ENCODE assay signal across 8 cellular contexts in the genomic region with DNA sequence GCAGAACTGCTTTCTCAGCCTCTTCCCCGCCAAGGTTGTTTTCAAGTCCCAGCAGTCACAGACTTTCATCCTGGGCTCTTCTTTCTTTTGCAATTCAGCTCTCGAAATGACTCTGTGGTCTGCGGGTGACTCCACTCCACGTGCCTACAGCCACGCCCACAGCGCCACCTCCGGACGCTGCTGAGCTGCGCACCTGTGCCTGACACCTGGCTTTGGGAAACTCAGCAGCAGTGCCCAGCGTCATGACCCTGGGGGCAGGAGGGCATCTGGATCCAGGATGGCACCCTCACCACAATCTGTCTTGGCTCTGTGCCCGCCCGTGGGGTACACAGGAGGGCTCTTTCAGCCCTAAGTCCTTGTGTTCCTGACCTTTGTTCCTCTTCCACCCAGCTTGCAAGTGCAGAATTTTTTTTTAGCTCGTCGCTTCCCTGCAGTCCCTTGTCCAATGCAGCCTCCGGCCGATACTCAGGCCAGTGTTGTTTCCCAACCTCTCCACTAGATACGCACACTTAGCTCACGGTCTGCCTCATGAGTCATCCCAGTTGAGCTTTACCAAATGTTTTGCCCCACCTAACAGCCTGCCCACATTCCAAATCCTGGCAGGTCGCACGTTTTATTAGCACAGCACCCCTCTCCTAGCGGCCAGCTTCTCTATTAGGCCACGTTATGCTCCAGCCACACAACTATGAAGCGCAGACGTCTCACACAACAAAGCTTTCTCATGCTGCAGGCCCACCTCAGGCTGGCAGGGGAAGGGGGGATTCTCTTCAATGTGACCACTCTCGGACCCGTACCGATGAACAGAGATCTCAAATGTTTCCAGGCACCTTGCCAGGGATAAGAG. TPM values are rescaled to one million over a fixed set of nuclear protein-coding genes. Genes with fewer than 3 reads are reported as not detected.
DNase-seq lines count a peak whose midpoint lies in the region; ATAC-seq, FAIRE-seq and TF ChIP-seq lines count a peak whose summit lies in the region.

No MANE protein-coding gene starts in this region.

- peak; percentile 89 for ATAC-seq in activated CD4-positive, alpha-beta T cell treated with anti-CD3 and anti-CD28 coated beads for 36 hours
- ATAC-seq in natural killer cell treated with Interleukin-12 subunit alpha and Interleukin-12 subunit beta and Interleukin-15 and Interleukin-18, amount 100 ng/mL, for 72 hours = peak; percentile 61 to 63

- TF ChIP-seq CTCF in GM12864 (IDR thresholded peaks at IDR 0.05; ENCODE audit: low read depth, low read length, missing control alignments) = peak; percentile 73

- no peaks in the 10 kb centered on the region for H3K9me3 Mint-ChIP-seq in activated CD4-positive, alpha-beta T cell treated with anti-CD3 and anti-CD28 coated beads for 36 hours (ENCODE audit: low read depth)
- no peaks in the 10 kb centered on the region for H3K9me3 Mint-ChIP-seq in dendritic cell treated with granulocyte-macrophage colony-stimulating factor and Interleukin-4, amounts not matched to agents 40 ng/mL and 50 ng/mL, for 4 days
- H3K9me3 Mint-ChIP-seq in natural killer cell treated with Interleukin-12 subunit alpha and Interleukin-12 subunit beta and Interleukin-15 and Interleukin-18, amount 100 ng/mL, for 72 hours = no peaks in the 10 kb centered on the region

- peak; percentile 92 for FAIRE-seq in urothelium cell line (lab: Jason Lieb, UNC)

- no peak overlapping the region for H3K4me3 ChIP-seq in GM12864 (ENCODE audit: low read depth, low read length)

- H3K4me1 Mint-ChIP-seq in activated CD4-positive, alpha-beta T cell treated with anti-CD3 and anti-CD28 coated beads for 36 hours = peaks cover 34% of the 10 kb centered on the region
- peaks cover 77% of the 10 kb centered on the region for H3K4me1 Mint-ChIP-seq in dendritic cell treated with granulocyte-macrophage colony-stimulating factor and Interleukin-4, amounts not matched to agents 40 ng/mL and 50 ng/mL, for 4 days (ENCODE audit: low read depth)
- H3K4me1 Mint-ChIP-seq in natural killer cell treated with Interleukin-12 subunit alpha and Interleukin-12 subunit beta and Interleukin-15 and Interleukin-18, amount 100 ng/mL, for 72 hours (ENCODE audit: low read depth in 2 of 2) = peaks cover 39 to 43% of the 10 kb centered on the region in 2 donors

- peak overlapping the region; percentile 85 for H3K27ac Mint-ChIP-seq in activated CD4-positive, alpha-beta T cell treated with anti-CD3 and anti-CD28 coated beads for 36 hours
- H3K27ac Mint-ChIP-seq in dendritic cell treated with granulocyte-macrophage colony-stimulating factor and Interleukin-4, amounts not matched to agents 40 ng/mL and 50 ng/mL, for 4 days = peak overlapping the region; percentile 87
- peak overlapping the region; percentile 56 to 75 for H3K27ac Mint-ChIP-seq in natural killer cell treated with Interleukin-12 subunit alpha and Interleukin-12 subunit beta and Interleukin-15 and Interleukin-18, amount 100 ng/mL, for 72 hours

- peaks cover 19% of the 10 kb centered on the region for H3K36me3 Mint-ChIP-seq in activated CD4-positive, alpha-beta T cell treated with anti-CD3 and anti-CD28 coated beads for 36 hours (ENCODE audit: low read depth)
- H3K36me3 Mint-ChIP-seq in dendritic cell treated with granulocyte-macrophage colony-stimulating factor and Interleukin-4, amounts not matched to agents 40 ng/mL and 50 ng/mL, for 4 days (ENCODE audit: low read depth) = peaks cover 83% of the 10 kb centered on the region
- no peaks in the 10 kb centered on the region for H3K36me3 Mint-ChIP-seq in natural killer cell treated with Interleukin-12 subunit alpha and Interleukin-12 subunit beta and Interleukin-15 and Interleukin-18, amount 100 ng/mL, for 72 hours

- DNase-seq in GM12864 (ENCODE audit: low read depth) = peak; percentile 81
- DNase-seq in LoVo (ENCODE audit: low spot score) = peak; percentile 84
- DNase-seq in activated CD4-positive, alpha-beta T cell treated with anti-CD3 and anti-CD28 coated beads for 36 hours = peak; percentile 88
- DNase-seq in natural killer cell treated with Interleukin-12 subunit alpha and Interleukin-12 subunit beta and Interleukin-15 and Interleukin-18, amount 100 ng/mL, for 72 hours (ENCODE audit: low spot score) = no peak
- DNase-seq in urothelium cell line (ENCODE audit: low spot score) = peak; percentile 83
- DNase-seq in NCI-H2227 (lab: John Stamatoyannopoulos, UW; ENCODE audit: unreplicated experiment) = no peak
- DNase-seq in OCI-M2 (lab: John Stamatoyannopoulos, UW; ENCODE audit: unreplicated experiment) = no peak

- intact Hi-C loops in activated CD4-positive, alpha-beta T cell treated with anti-CD3 and anti-CD28 coated beads for 36 hours (cut with DNase I, micrococcal nuclease) = loop anchor here in 1 of 2 experiments (1.0 kb wide), 1 partner anchor 12 kb away; the partner anchor contains the start of gene RNPEPL1
- intact Hi-C loops in dendritic cell treated with granulocyte-macrophage colony-stimulating factor and Interleukin-4, amounts not matched to agents 40 ng/mL and 50 ng/mL, for 4 days (cut with micrococcal nuclease) = no loop called here

- POLR2A ChIA-PET in activated CD4-positive, alpha-beta T cell treated with anti-CD3 and anti-CD28 coated beads for 36 hours (lab: Charles Lee) = interaction anchor here (1.1 kb wide), 1 partner anchor 14 kb away, joined by 7 read pairs; no protein-coding TSS in a partner anchor

- no peak overlapping the region for H3K4me3 Mint-ChIP-seq in activated CD4-positive, alpha-beta T cell treated with anti-CD3 and anti-CD28 coated beads for 36 hours
- peak overlapping the region; percentile 54 for H3K4me3 Mint-ChIP-seq in dendritic cell treated with granulocyte-macrophage colony-stimulating factor and Interleukin-4, amounts not matched to agents 40 ng/mL and 50 ng/mL, for 4 days
- peak overlapping the region; percentile 31 for H3K4me3 Mint-ChIP-seq in natural killer cell treated with Interleukin-12 subunit alpha and Interleukin-12 subunit beta and Interleukin-15 and Interleukin-18, amount 100 ng/mL, for 72 hours

- no peaks in the 10 kb centered on the region for H3K27me3 Mint-ChIP-seq in activated CD4-positive, alpha-beta T cell treated with anti-CD3 and anti-CD28 coated beads for 36 hours
- no peaks in the 10 kb centered on the region for H3K27me3 Mint-ChIP-seq in dendritic cell treated with granulocyte-macrophage colony-stimulating factor and Interleukin-4, amounts not matched to agents 40 ng/mL and 50 ng/mL, for 4 days
- H3K27me3 Mint-ChIP-seq in natural killer cell treated with Interleukin-12 subunit alpha and Interleukin-12 subunit beta and Interleukin-15 and Interleukin-18, amount 100 ng/mL, for 72 hours = no peaks in the 10 kb centered on the region

- CTCF ChIA-PET in activated CD4-positive, alpha-beta T cell treated with anti-CD3 and anti-CD28 coated beads for 36 hours (lab: Charles Lee) = interaction anchor here (0.9 to 3.0 kb wide), 5 partner anchors 11 to 66 kb away, joined by 3 to 29 read pairs (median 7); no protein-coding TSS in a partner anchor

RNA-seq across cellular contexts. Expression of gene CAPN10, which starts 6.5 kb away (rescaled TPM):
- 10 to 100 TPM; 22.1 to 30.2 TPM for total RNA-seq in activated CD4-positive, alpha-beta T cell treated with anti-CD3 and anti-CD28 coated beads for 36 hours
- total RNA-seq in natural killer cell treated with Interleukin-12 subunit alpha and Interleukin-12 subunit beta and Interleukin-15 and Interleukin-18, amount 100 ng/mL, for 72 hours = 10 to 100 TPM; 50.4 to 73.9 TPM

RNA-seq across cellular contexts. Expression of gene RNPEPL1, which starts 11.7 kb away (rescaled TPM):
- 10 to 100 TPM; 35.7 to 43.8 TPM for total RNA-seq in activated CD4-positive, alpha-beta T cell treated with anti-CD3 and anti-CD28 coated beads for 36 hours
- total RNA-seq in natural killer cell treated with Interleukin-12 subunit alpha and Interleukin-12 subunit beta and Interleukin-15 and Interleukin-18, amount 100 ng/mL, for 72 hours = 10 to 100 TPM; 60.9 to 67.6 TPM

RNA-seq across cellular contexts. Expression of gene DUSP28, which starts 19.8 kb away (rescaled TPM):
- total RNA-seq in activated CD4-positive, alpha-beta T cell treated with anti-CD3 and anti-CD28 coated beads for 36 hours = 1 to 10 TPM; 3.3 to 5.0 TPM
- 1 to 10 TPM; 6.1 to 6.3 TPM for total RNA-seq in natural killer cell treated with Interleukin-12 subunit alpha and Interleukin-12 subunit beta and Interleukin-15 and Interleukin-18, amount 100 ng/mL, for 72 hours

RNA-seq across cellular contexts. Expression of gene ANKMY1, which starts 22.2 kb away (rescaled TPM):
- total RNA-seq in activated CD4-positive, alpha-beta T cell treated with anti-CD3 and anti-CD28 coated beads for 36 hours = 10 to 100 TPM; 20.7 to 24.0 TPM
- 10 to 100 TPM; 13.0 to 40.9 TPM for total RNA-seq in natural killer cell treated with Interleukin-12 subunit alpha and Interleukin-12 subunit beta and Interleukin-15 and Interleukin-18, amount 100 ng/mL, for 72 hours

RNA-seq across cellular contexts. Expression of gene GPR35, which starts 45.3 kb away (rescaled TPM):
- 1 to 10 TPM; 3.6 to 4.1 TPM for total RNA-seq in activated CD4-positive, alpha-beta T cell treated with anti-CD3 and anti-CD28 coated beads for 36 hours
- total RNA-seq in natural killer cell treated with Interleukin-12 subunit alpha and Interleukin-12 subunit beta and Interleukin-15 and Interleukin-18, amount 100 ng/mL, for 72 hours = 1 to 10 TPM; 5.9 to 7.6 TPM

Comparison
In these comparisons a context has a peak if more than half of its experiments do, and no peak if none do; other contexts are left out.
1. DNase-seq: peak in GM12864 (single experiment), LoVo (single experiment), activated CD4-positive, alpha-beta T cell treated with anti-CD3 and anti-CD28 coated beads for 36 hours (single experiment) and urothelium cell line (single experiment); none in natural killer cell treated with Interleukin-12 subunit alpha and Interleukin-12 subunit beta and Interleukin-15 and Interleukin-18, amount 100 ng/mL, for 72 hours (single experiment), NCI-H2227 (single experiment) and OCI-M2 (single experiment).
2. Peak in every context shown above with its lines, with median percentiles within 50 percentile points of each other: H3K27ac Mint-ChIP-seq.